ENCODE assay signal across 8 cellular contexts in the genomic region with DNA sequence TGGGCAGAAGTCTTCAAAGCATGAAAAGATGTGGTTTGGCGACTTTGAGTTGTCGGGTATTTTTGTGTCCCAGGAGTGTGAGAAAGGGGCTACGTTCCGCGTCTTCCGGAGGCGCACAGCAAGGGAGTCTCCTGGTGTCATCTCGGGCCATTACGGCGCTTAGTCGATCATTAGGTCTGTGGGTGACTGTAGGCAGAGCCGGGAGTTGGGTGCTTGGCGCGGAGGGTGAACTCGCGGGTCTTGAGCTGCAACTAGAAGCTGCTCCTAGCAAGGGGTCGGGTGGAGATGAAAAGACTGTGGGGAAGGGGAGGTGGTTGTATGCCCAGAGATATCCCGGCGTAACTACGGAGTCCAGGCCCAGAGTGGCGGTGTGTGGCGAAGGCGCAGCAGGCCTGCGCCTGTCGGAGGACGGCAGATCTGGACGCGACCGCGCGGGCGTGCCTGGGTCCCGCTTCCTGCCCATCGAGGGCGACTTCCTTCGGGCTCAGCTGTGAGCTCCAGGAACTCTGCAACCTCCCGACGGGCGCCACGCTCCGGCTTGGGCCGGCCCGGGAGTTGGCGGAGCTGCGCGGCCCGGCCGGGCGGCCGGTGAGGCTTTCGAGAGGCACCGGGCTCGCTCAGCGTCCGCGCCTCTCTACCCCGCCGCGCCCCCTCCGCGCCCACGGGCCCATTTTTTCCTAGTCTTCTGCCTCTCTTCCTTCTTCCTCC. TPM values are rescaled to one million over a fixed set of nuclear protein-coding genes. Genes with fewer than 3 reads are reported as not detected.
A peak's percentile ranks its signal among the peaks of the same experiment; 100 is the strongest.
DNase-seq lines count a peak whose midpoint lies in the region; ATAC-seq and TF ChIP-seq lines count a peak whose summit lies in the region.

No MANE protein-coding gene starts in this region.

- peaks cover 5 to 17% (median 11%) of the 10 kb centered on the region in 5 donors for H3K9me3 Mint-ChIP-seq in CD8-positive, alpha-beta memory T cell
- peaks cover 0 to 32% (median 13%) of the 10 kb centered on the region in 7 donors for H3K9me3 Mint-ChIP-seq in naive B cell

- no peaks in the 10 kb centered on the region for H3K9me3 ChIP-seq in CD8-positive, alpha-beta memory T cell (ENCODE audit: low read length)

- in situ Hi-C loops in brain microvascular endothelial cell (cut with HindIII; ENCODE audit: low pct_ligation_motif_present, low sequenced_read_pairs) = no loop called here

- peak; percentile 7 to 9 for ATAC-seq in naive B cell (ENCODE audit: low read depth in 2 of 2)
- no peak for ATAC-seq in GM21526 (IDR thresholded peaks at IDR 0.05; ENCODE audit: low FRiP score, unreplicated experiment)
- no peak for ATAC-seq in HG02970 (IDR thresholded peaks at IDR 0.05; ENCODE audit: low FRiP score, unreplicated experiment)

- POLR2A ChIA-PET in CD8-positive, alpha-beta memory T cell (lab: Charles Lee) = no interaction called here

- H3K27me3 ChIP-seq in CD8-positive, alpha-beta memory T cell (ENCODE audit: insufficient read depth, low read length, poor library complexity, severe bottlenecking) = peaks cover 59% of the 10 kb centered on the region
- H3K27me3 ChIP-seq in HL-60 (ENCODE audit: insufficient read depth, poor library complexity, severe bottlenecking) (peaks cover 49% of the 10 kb centered on the region), brain microvascular endothelial cell (replicated peaks) (peaks cover 63% of the 10 kb centered on the region)

- TF ChIP-seq CTCF in HL-60 (IDR thresholded peaks at IDR 0.05; ENCODE audit: insufficient read depth, low read length) (no peak), brain microvascular endothelial cell (IDR thresholded peaks at IDR 0.05; ENCODE audit: low read depth, low read length, missing control alignments) (no peak)

- CTCF ChIA-PET in CD8-positive, alpha-beta memory T cell (lab: Charles Lee) = no interaction called here

- H3K4me3 ChIP-seq in CD8-positive, alpha-beta memory T cell (ENCODE audit: low read length) = peak overlapping the region; percentile 28
- peak overlapping the region; percentile 54 for H3K4me3 ChIP-seq in HL-60 (replicated peaks; ENCODE audit: insufficient read depth, low read length)
- H3K4me3 ChIP-seq in brain microvascular endothelial cell (ENCODE audit: low read depth, low read length) = peak overlapping the region; percentile 36

- H3K4me1 ChIP-seq in CD8-positive, alpha-beta memory T cell (ENCODE audit: insufficient read depth, low read length) = peaks cover 24% of the 10 kb centered on the region

- H3K36me3 ChIP-seq in CD8-positive, alpha-beta memory T cell (ENCODE audit: insufficient read depth, low read length) = no peaks in the 10 kb centered on the region
- no peaks in the 10 kb centered on the region for H3K36me3 ChIP-seq in brain microvascular endothelial cell (replicated peaks)

- no peak for DNase-seq in CD8-positive, alpha-beta memory T cell
- no peak for DNase-seq in HL-60 (ENCODE audit: low read depth in 1 of 2, low spot score in 1 of 2)
- DNase-seq in brain microvascular endothelial cell = no peak
- DNase-seq in naive B cell = no peak
- DNase-seq in NCI-H446 treated with DMSO at 0.1 percent for 48 hours (lab: John Stamatoyannopoulos, UW) = no peak
- DNase-seq in activated gamma-delta T cell treated with Interleukin-2 at 50 U/mL for 16 hours = no peak

- peak overlapping the region in 2 of 8 donors; percentile 27 to 58 for H3K27ac Mint-ChIP-seq in CD8-positive, alpha-beta memory T cell
- H3K27ac Mint-ChIP-seq in naive B cell = peak overlapping the region; percentile 7 to 98 (median 84)

- peaks cover 69 to 75% of the 10 kb centered on the region in 2 donors for H3K27me3 Mint-ChIP-seq in CD8-positive, alpha-beta memory T cell
- H3K27me3 Mint-ChIP-seq in naive B cell = peaks cover 58 to 81% (median 70%) of the 10 kb centered on the region in 3 donors

- peaks cover 29 to 45% (median 34%) of the 10 kb centered on the region in 3 donors for H3K4me1 Mint-ChIP-seq in CD8-positive, alpha-beta memory T cell
- H3K4me1 Mint-ChIP-seq in naive B cell = peaks cover 34 to 44% (median 44%) of the 10 kb centered on the region in 3 donors

- no peak overlapping the region for H3K27ac ChIP-seq in CD8-positive, alpha-beta memory T cell (ENCODE audit: low read depth, low read length)
- H3K27ac ChIP-seq in HL-60 (replicated peaks) (no peak overlapping the region), brain microvascular endothelial cell (no peak overlapping the region)

- peak overlapping the region; percentile 76 to 87 (median 80) for H3K4me3 Mint-ChIP-seq in CD8-positive, alpha-beta memory T cell
- H3K4me3 Mint-ChIP-seq in naive B cell = peak overlapping the region; percentile 68 to 92 (median 88)

- H3K36me3 Mint-ChIP-seq in CD8-positive, alpha-beta memory T cell = peaks cover 0 to 4% (median 3%) of the 10 kb centered on the region in 3 donors
- H3K36me3 Mint-ChIP-seq in naive B cell = peaks cover 0 to 22% of the 10 kb centered on the region in 2 donors

RNA-seq across cellular contexts. Expression of a gene that starts 2.7 kb away (rescaled TPM):
- total RNA-seq in CD8-positive, alpha-beta memory T cell = not detected
- not detected for polyA plus RNA-seq in CD8-positive, alpha-beta memory T cell
- not detected for polyA plus RNA-seq in naive B cell (ENCODE audit: low read depth in 6 of 6)

Comparison
In these comparisons a context has a peak if more than half of its experiments do, and no peak if none do; other contexts are left out.
1. ATAC-seq: peak in naive B cell (2 of 2); none in GM21526 (single experiment) and HG02970 (single experiment).
2. Peak in every context shown above with its lines, with median percentiles within 50 percentile points of each other: H3K4me3 ChIP-seq.